Comparison of ENCODE assay signal across 8 cellular contexts in genomic region chr14:60648934-60649814, GRCh38. TPM values are rescaled to one million over a fixed set of nuclear protein-coding genes. Genes with fewer than 3 reads are reported as not detected.
DNase-seq lines count a peak whose midpoint lies in the region; ATAC-seq and TF ChIP-seq lines count a peak whose summit lies in the region.

TSS of gene SIX1 (minus strand) at chr14:60649477. CDS start at chr14:60649189, 288 bp downstream.

- DNase-seq in OCI-LY7 (ENCODE audit: low spot score) (no peak), breast epithelium (ENCODE audit: low spot score in 2 of 2) (no peak), iris pigment epithelial cell (ENCODE audit: low read depth) (peak; percentile 98)

- no peaks in the 10 kb centered on the region for H4K20me1 ChIP-seq in OCI-LY7 (ENCODE audit: insufficient read depth, low read length)

- H3K9me3 ChIP-seq in OCI-LY7 (ENCODE audit: low read length) (no peaks in the 10 kb centered on the region), breast epithelium (no peaks in the 10 kb centered on the region)

- intact Hi-C loops in OCI-LY7 (cut with micrococcal nuclease; ENCODE audit: unreplicated experiment) (no loop called here), breast epithelium (cut with DNase I; ENCODE audit: low total_unique reads) (no loop called here)

- H3K4me3 ChIP-seq in OCI-LY7 (ENCODE audit: low read depth, low read length, poor library complexity, severe bottlenecking) (no peak within 1 kb of the TSS), breast epithelium (peak within 1 kb of the TSS; percentile 49 to 68 (median 54)), skin epidermis (peak within 1 kb of the TSS; percentile 28 to 47 (median 31))

- H3K4me1 Mint-ChIP-seq in IgD-negative memory B cell = peaks cover 5 to 25% (median 12%) of the 10 kb centered on the region in 3 donors

- peak within 1 kb of the TSS; percentile 55 to 87 (median 76) for H3K4me3 Mint-ChIP-seq in IgD-negative memory B cell

- ATAC-seq in GM19324 (IDR thresholded peaks at IDR 0.05; ENCODE audit: low FRiP score, unreplicated experiment) = peak; percentile 36
- no peak for ATAC-seq in GM18502 (IDR thresholded peaks at IDR 0.05; ENCODE audit: poor library complexity, unreplicated experiment)

- H3K27ac Mint-ChIP-seq in IgD-negative memory B cell = peak within 1 kb of the TSS; percentile 87 to 93 (median 92)

- POLR2A ChIA-PET in OCI-LY7 (lab: Charles Lee) = no interaction called here

- H3K9me3 Mint-ChIP-seq in IgD-negative memory B cell = peaks cover 0 to 23% (median 4%) of the 10 kb centered on the region in 3 donors

- no peaks in the 10 kb centered on the region for H3K36me3 ChIP-seq in OCI-LY7 (ENCODE audit: insufficient read depth, low read length)
- no peaks in the 10 kb centered on the region for H3K36me3 ChIP-seq in breast epithelium

- H3K27ac ChIP-seq in C4-2B (peak within 1 kb of the TSS; percentile 58), OCI-LY7 (ENCODE audit: low read depth, low read length, poor library complexity, severe bottlenecking) (no peak within 1 kb of the TSS), breast epithelium (no peak within 1 kb of the TSS), skin epidermis (peak within 1 kb of the TSS in 4 of 21 experiments; percentile 22 to 68 (median 58))

- CTCF ChIA-PET in OCI-LY7 (lab: Charles Lee; ENCODE audit: unreplicated experiment) = no interaction called here

- no peaks in the 10 kb centered on the region for H3K79me2 ChIP-seq in OCI-LY7 (ENCODE audit: insufficient read depth, low read depth, low read length)

- H3K9me2 ChIP-seq in OCI-LY7 (ENCODE audit: insufficient read depth, low read length) = no peaks in the 10 kb centered on the region

- BruUV-seq in OCI-LY7 (replicated peaks; lab: Mats Ljungman, UMichigan) = TSS peak; percentile 60

- H3K27me3 Mint-ChIP-seq in IgD-negative memory B cell = peaks cover 72% of the 10 kb centered on the region

- H2AFZ ChIP-seq in OCI-LY7 (ENCODE audit: low read length) = no peak within 1 kb of the TSS

- H3K4me1 ChIP-seq in OCI-LY7 (ENCODE audit: insufficient read depth, low read length, poor library complexity, severe bottlenecking) = no peaks in the 10 kb centered on the region
- H3K4me1 ChIP-seq in breast epithelium = peaks cover 4 to 11% of the 10 kb centered on the region in 2 donors

- peaks cover 2% of the 10 kb centered on the region for H3K36me3 Mint-ChIP-seq in IgD-negative memory B cell

- TF ChIP-seq CTCF in C4-2B (conservative IDR thresholded peaks at IDR 0.05) = no peak
- no peak for TF ChIP-seq CTCF in OCI-LY7 (conservative IDR thresholded peaks at IDR 0.05; ENCODE audit: low read length)
- TF ChIP-seq CTCF in breast epithelium (IDR thresholded peaks at IDR 0.05) = no peak

- peaks cover 8 to 100% of the 10 kb centered on the region in 2 donors for H3K27me3 ChIP-seq in breast epithelium

- TF ChIP-seq POLR2A in breast epithelium (IDR thresholded peaks at IDR 0.05) = no peak

- no peak within 1 kb of the TSS for H3K4me2 ChIP-seq in OCI-LY7 (ENCODE audit: low read length)

RNA-seq across cellular contexts. Expression of gene SIX1, which starts in this region (rescaled TPM):
- polyA plus RNA-seq in IgD-negative memory B cell = not detected
- total RNA-seq in OCI-LY7 (2014; rRNA removed; shearing (Covaris generic)) = 0.18 and 0.35 TPM in 2 replicates
- total RNA-seq in OCI-LY7 (2022) (1.6 and 2.9 TPM in 2 replicates), breast epithelium (10 to 100 TPM in 1 of 3 donors, 1 to 10 TPM in 2; 2.6 to 14.9 (median 5.0) TPM)
